In genomic region chr20:37310951-37311350, GRCh38 we compare ENCODE assay signal across 30 cellular contexts. TPM values are rescaled to one million over a fixed set of nuclear protein-coding genes. Genes with fewer than 3 reads are reported as not detected.
DNase-seq lines count a peak whose midpoint lies in the region; ATAC-seq and TF ChIP-seq lines count a peak whose summit lies in the region.
"Had no signal": no experiment of that assay in that cellular context is flagged by ENCODE, and none has a peak within 500 bp of the region (broad histone marks: within the 10 kb centered on the region; RNA-seq: fewer than 3 reads in every experiment).

No MANE protein-coding gene starts in this region.

- peaks cover 15% of the 10 kb centered on the region; the same call in 2 of the 3 replicates for H3K36me3 Mint-ChIP-seq in GM23338 (ENCODE audit: low read depth)
- peaks cover 27% of the 10 kb centered on the region for H3K36me3 Mint-ChIP-seq in activated T-helper 17 cell treated with anti-CD3 and anti-CD28 coated beads, Interleukin-2, amount 50 U/mL, for 72 hours (ENCODE audit: low read depth)
- peaks cover 9% of the 10 kb centered on the region for H3K36me3 Mint-ChIP-seq in mesothelial cell of epicardium
- peaks cover 49% of the 10 kb centered on the region for H3K36me3 Mint-ChIP-seq in stimulated activated effector memory CD8-positive, alpha-beta T cell treated with anti-CD3 and anti-CD28 coated beads, Interleukin-12 subunit alpha, Interleukin-12 subunit beta, amount 100 ng/mL, for 72 hours
- peaks cover 2% of the 10 kb centered on the region for H3K36me3 Mint-ChIP-seq in T-helper 17 cell (ENCODE audit: low read depth)

- ATAC-seq in GM23338 (peak; percentile 36; the same call in 2 of the 3 replicates), T-helper 17 cell (no peak), GM19452 (IDR thresholded peaks at IDR 0.05; ENCODE audit: unreplicated experiment) (no peak), HG03342 (IDR thresholded peaks at IDR 0.05; ENCODE audit: unreplicated experiment) (no peak)
- no peak for ATAC-seq in activated T-helper 17 cell treated with anti-CD3 and anti-CD28 coated beads, Interleukin-2, amount 50 U/mL, for 72 hours (replicated peaks)
- no peak for ATAC-seq in stimulated activated effector memory CD8-positive, alpha-beta T cell treated with anti-CD3 and anti-CD28 coated beads, Interleukin-12 subunit alpha, Interleukin-12 subunit beta, amount 100 ng/mL, for 72 hours
- ATAC-seq: activated CD8-positive, alpha-beta memory T cell treated with anti-CD3 and anti-CD28 coated beads, Interleukin-2, amount 10 ng/mL, durations not matched to agents 7 days and 5 days; effector memory CD8-positive, alpha-beta T cell; psoas muscle had no signal

- peaks cover 7% of the 10 kb centered on the region for H3K27me3 Mint-ChIP-seq in GM23338 (ENCODE audit: insufficient read depth, low read depth, poor library complexity)
- no peaks in the 10 kb centered on the region for H3K27me3 Mint-ChIP-seq in activated T-helper 17 cell treated with anti-CD3 and anti-CD28 coated beads, Interleukin-2, amount 50 U/mL, for 72 hours
- no peaks in the 10 kb centered on the region for H3K27me3 Mint-ChIP-seq in mesothelial cell of epicardium (ENCODE audit: low read depth)
- no peaks in the 10 kb centered on the region for H3K27me3 Mint-ChIP-seq in T-helper 17 cell
- H3K27me3 Mint-ChIP-seq: activated B cell treated with CpG ODN at 0.5 μM for 24 hours; activated CD8-positive, alpha-beta memory T cell treated with anti-CD3 and anti-CD28 coated beads, Interleukin-2, amount 10 ng/mL, durations not matched to agents 7 days and 5 days; activated naive CD4-positive, alpha-beta T cell treated with anti-CD3 and anti-CD28 coated beads, Interleukin-2, amount 10 ng/mL, durations not matched to agents 7 days and 5 days; effector memory CD8-positive, alpha-beta T cell had no signal

- DNase-seq in GM23338 (ENCODE audit: low spot score) (no peak), mesothelial cell of epicardium (ENCODE audit: low spot score in 2 of 2, unreplicated experiment in 2 of 2) (no peak), T-helper 17 cell (no peak)
- no peak for DNase-seq in stimulated activated effector memory CD8-positive, alpha-beta T cell treated with anti-CD3 and anti-CD28 coated beads, Interleukin-12 subunit alpha, Interleukin-12 subunit beta, amount 100 ng/mL, for 72 hours (ENCODE audit: low spot score in 2 of 2)
- DNase-seq: activated B cell treated with CpG ODN at 0.5 μM for 24 hours; activated CD8-positive, alpha-beta memory T cell treated with anti-CD3 and anti-CD28 coated beads, Interleukin-2, amount 10 ng/mL, durations not matched to agents 7 days and 5 days; activated naive CD4-positive, alpha-beta T cell treated with anti-CD3 and anti-CD28 coated beads, Interleukin-2, amount 10 ng/mL, durations not matched to agents 7 days and 5 days; activated T-cell treated with anti-CD3 and anti-CD28 coated beads, Interleukin-2, amount 50 U/mL, for 48 hours; amygdala; cortex of kidney; DND-41; effector memory CD8-positive, alpha-beta T cell; head of caudate nucleus; NCI-H1694; NCI-H526; psoas muscle; SHP77; stomach; tibial artery had no signal

- peaks cover 6% of the 10 kb centered on the region; the same call in 1 of the 2 replicates for H3K4me1 ChIP-seq in GM23338 (ENCODE audit: insufficient read depth)

- H3K9me3 ChIP-seq in T-helper 17 cell (ENCODE audit: control insufficient read depth, low read length, poor library complexity, severe bottlenecking), result no peaks in the 10 kb centered on the region
- H3K9me3 ChIP-seq: BLaER1, neutrophil, psoas muscle, stomach, tibial artery had no signal

- H3K4me1 Mint-ChIP-seq in GM23338 (peaks cover 19% of the 10 kb centered on the region), mesothelial cell of epicardium (peaks cover 68% of the 10 kb centered on the region), T-helper 17 cell (peaks cover 22% of the 10 kb centered on the region)
- peaks cover 8% of the 10 kb centered on the region for H3K4me1 Mint-ChIP-seq in activated T-helper 17 cell treated with anti-CD3 and anti-CD28 coated beads, Interleukin-2, amount 50 U/mL, for 72 hours
- H3K4me1 Mint-ChIP-seq in stimulated activated effector memory CD8-positive, alpha-beta T cell treated with anti-CD3 and anti-CD28 coated beads, Interleukin-12 subunit alpha, Interleukin-12 subunit beta, amount 100 ng/mL, for 72 hours, result peaks cover 52% of the 10 kb centered on the region

- H3K79me2 ChIP-seq in GM23338 (replicated peaks; ENCODE audit: insufficient read depth), result peaks cover 4% of the 10 kb centered on the region; the same call in 1 of the 2 replicates

- H3K36me3 ChIP-seq in GM23338 (ENCODE audit: insufficient read depth), result no peaks in the 10 kb centered on the region

- no peak overlapping the region; the same call in 1 of the 2 replicates for H3K27ac ChIP-seq in GM23338 (ENCODE audit: low read depth)
- H3K27ac ChIP-seq: BLaER1, neutrophil, psoas muscle had no signal

- H3K4me3 Mint-ChIP-seq in GM23338, result no peak overlapping the region
- H3K4me3 Mint-ChIP-seq in activated T-helper 17 cell treated with anti-CD3 and anti-CD28 coated beads, Interleukin-2, amount 50 U/mL, for 72 hours, result no peak overlapping the region
- no peak overlapping the region for H3K4me3 Mint-ChIP-seq in mesothelial cell of epicardium
- H3K4me3 Mint-ChIP-seq in stimulated activated effector memory CD8-positive, alpha-beta T cell treated with anti-CD3 and anti-CD28 coated beads, Interleukin-12 subunit alpha, Interleukin-12 subunit beta, amount 100 ng/mL, for 72 hours, result no peak overlapping the region
- no peak overlapping the region for H3K4me3 Mint-ChIP-seq in T-helper 17 cell
- H3K4me3 Mint-ChIP-seq: activated B cell treated with CpG ODN at 0.5 μM for 24 hours; activated CD8-positive, alpha-beta memory T cell treated with anti-CD3 and anti-CD28 coated beads, Interleukin-2, amount 10 ng/mL, durations not matched to agents 7 days and 5 days; activated naive CD4-positive, alpha-beta T cell treated with anti-CD3 and anti-CD28 coated beads, Interleukin-2, amount 10 ng/mL, durations not matched to agents 7 days and 5 days; effector memory CD8-positive, alpha-beta T cell had no signal

- no peaks in the 10 kb centered on the region for H3K9me3 Mint-ChIP-seq in GM23338
- no peaks in the 10 kb centered on the region for H3K9me3 Mint-ChIP-seq in activated T-helper 17 cell treated with anti-CD3 and anti-CD28 coated beads, Interleukin-2, amount 50 U/mL, for 72 hours
- H3K9me3 Mint-ChIP-seq in mesothelial cell of epicardium, result no peaks in the 10 kb centered on the region
- H3K9me3 Mint-ChIP-seq in stimulated activated effector memory CD8-positive, alpha-beta T cell treated with anti-CD3 and anti-CD28 coated beads, Interleukin-12 subunit alpha, Interleukin-12 subunit beta, amount 100 ng/mL, for 72 hours, result no peaks in the 10 kb centered on the region
- H3K9me3 Mint-ChIP-seq: activated B cell treated with CpG ODN at 0.5 μM for 24 hours; activated naive CD4-positive, alpha-beta T cell treated with anti-CD3 and anti-CD28 coated beads, Interleukin-2, amount 10 ng/mL, durations not matched to agents 7 days and 5 days; effector memory CD8-positive, alpha-beta T cell had no signal

- no peak overlapping the region for H3K4me2 ChIP-seq in GM23338
- H3K4me2 ChIP-seq: BLaER1 had no signal

- H4K20me1 ChIP-seq in GM23338 (replicated peaks; ENCODE audit: insufficient read depth), result peaks cover 8% of the 10 kb centered on the region

- TF ChIP-seq CTCF in GM23338 (conservative IDR thresholded peaks at IDR 0.05; ENCODE audit: low read depth in 2 of 2) (no peak), mesothelial cell of epicardium (IDR thresholded peaks at IDR 0.05; ENCODE audit: unreplicated experiment) (no peak)

- no peak overlapping the region for H2AFZ ChIP-seq in GM23338

- no peaks in the 10 kb centered on the region for H3F3A ChIP-seq in GM23338 (replicated peaks; ENCODE audit: low read depth)

- H3K27me3 ChIP-seq in GM23338 (ENCODE audit: insufficient read depth), result no peaks in the 10 kb centered on the region
- H3K27me3 ChIP-seq: BLaER1, neutrophil, stomach, tibial artery had no signal

- H3K27ac Mint-ChIP-seq in GM23338 (peak overlapping the region; percentile 43; the same call in 1 of the 2 replicates), mesothelial cell of epicardium (peak overlapping the region; percentile 88), T-helper 17 cell (no peak overlapping the region)
- peak overlapping the region; percentile 41 for H3K27ac Mint-ChIP-seq in activated T-helper 17 cell treated with anti-CD3 and anti-CD28 coated beads, Interleukin-2, amount 50 U/mL, for 72 hours
- peak overlapping the region; percentile 54 for H3K27ac Mint-ChIP-seq in stimulated activated effector memory CD8-positive, alpha-beta T cell treated with anti-CD3 and anti-CD28 coated beads, Interleukin-12 subunit alpha, Interleukin-12 subunit beta, amount 100 ng/mL, for 72 hours
- H3K27ac Mint-ChIP-seq: activated B cell treated with CpG ODN at 0.5 μM for 24 hours; activated CD8-positive, alpha-beta memory T cell treated with anti-CD3 and anti-CD28 coated beads, Interleukin-2, amount 10 ng/mL, durations not matched to agents 7 days and 5 days; activated naive CD4-positive, alpha-beta T cell treated with anti-CD3 and anti-CD28 coated beads, Interleukin-2, amount 10 ng/mL, durations not matched to agents 7 days and 5 days had no signal

- H3K9me2 ChIP-seq in GM23338 (ENCODE audit: insufficient read depth), result no peaks in the 10 kb centered on the region

- H3K4me3 ChIP-seq in GM23338, result no peak overlapping the region
- H3K4me3 ChIP-seq: BLaER1, lung, psoas muscle, stomach, tibial artery had no signal

TF ChIP-seq in GM23338, 12 proteins besides CTCF, POLR2A, EP300 and RAD21 (continues in another document):
- TF ChIP-seq STAT1 (IDR thresholded peaks at IDR 0.05; ENCODE audit: unreplicated experiment) (no peak), EZH2 (IDR thresholded peaks at IDR 0.05; ENCODE audit: low read depth, unreplicated experiment) (no peak), ZNF114 (CRISPR knock-in tag; IDR thresholded peaks at IDR 0.05) (no peak)

RNA-seq across cellular contexts. Expression of gene MANBAL, which starts 21.5 kb away (rescaled TPM):
- total RNA-seq in GM23338 (2014; rRNA removed; shearing (Covaris generic)), result 28.4 and 31.7 TPM in 2 replicates
- polyA plus RNA-seq in GM23338 (2016; fragmentation: Nextera tagmentation; extraction: Ambion mirVana), result 44.2 and 48.1 TPM in 2 replicates
- total RNA-seq in activated T-helper 17 cell treated with anti-CD3 and anti-CD28 coated beads, Interleukin-2, amount 50 U/mL, for 72 hours, result 10 to 100 TPM; 10.5 to 14.0 TPM
- total RNA-seq in mesothelial cell of epicardium (40.3 to 44.2 TPM (median 43.0 TPM) in 3 replicates), T-helper 17 cell (1 to 10 TPM; 3.6 to 4.9 TPM)

RNA-seq across cellular contexts. Expression of gene SRC, which starts 35.0 kb away (rescaled TPM):
- 25.9 and 34.6 TPM in 2 replicates for total RNA-seq in GM23338 (2014; rRNA removed; shearing (Covaris generic))
- 7.1 and 8.0 TPM in 2 replicates for polyA plus RNA-seq in GM23338 (2016; fragmentation: Nextera tagmentation; extraction: Ambion mirVana)
- 1 to 10 TPM; 5.1 to 6.4 TPM for total RNA-seq in activated T-helper 17 cell treated with anti-CD3 and anti-CD28 coated beads, Interleukin-2, amount 50 U/mL, for 72 hours
- total RNA-seq in mesothelial cell of epicardium, result 81.2 to 85.2 TPM (median 81.3 TPM) in 3 replicates
- total RNA-seq in T-helper 17 cell, result 10 to 100 TPM in 1 of 2 donors, 1 to 10 TPM in 1; 6.2 to 22.8 TPM

RNA-seq across cellular contexts. Expression of gene GHRH, which starts 49.3 kb away (rescaled TPM):
- not detected in 2 replicates for total RNA-seq in GM23338 (2014; rRNA removed; shearing (Covaris generic))
- 0.40 TPM in 1 of 2 replicates, not detected in the other for polyA plus RNA-seq in GM23338 (2016; fragmentation: Nextera tagmentation; extraction: Ambion mirVana)
- not detected for total RNA-seq in activated T-helper 17 cell treated with anti-CD3 and anti-CD28 coated beads, Interleukin-2, amount 50 U/mL, for 72 hours
- total RNA-seq in mesothelial cell of epicardium (not detected in 3 replicates), T-helper 17 cell (not detected)
- total RNA-seq: activated B cell treated with CpG ODN at 0.5 μM for 24 hours; activated CD8-positive, alpha-beta memory T cell treated with anti-CD3 and anti-CD28 coated beads, Interleukin-2, amount 10 ng/mL, durations not matched to agents 7 days and 5 days; bronchial epithelial cell; fibroblast of villous mesenchyme; LHCN-M2; lung; psoas muscle; stomach had no signal
- polyA plus RNA-seq: AG04450, esophagus, lung, psoas muscle, stomach had no signal
